18 cellular contexts compared by ENCODE assay signal in genomic region chr5:84724683-84725082, GRCh38.
A peak's percentile ranks its signal among the peaks of the same experiment; 100 is the strongest.
DNase-seq lines count a peak whose midpoint lies in the region; ATAC-seq and TF ChIP-seq lines count a peak whose summit lies in the region.
"Had no signal": no experiment of that assay in that cellular context is flagged by ENCODE, and none has a peak within 500 bp of the region (broad histone marks: within the 10 kb centered on the region; RNA-seq: fewer than 3 reads in every experiment).

No MANE protein-coding gene starts in this region.

- ATAC-seq in RWPE2 (ENCODE audit: low read depth) (peak; percentile 90), esophagus mucosa (peak; percentile 70), left lung (no peak), HG03135 (IDR thresholded peaks at IDR 0.05; ENCODE audit: unreplicated experiment) (no peak)

- no TSS peak for BruUV-seq in OCI-LY7 (replicated peaks; lab: Mats Ljungman, UMichigan)

- H3K36me3 ChIP-seq in RWPE2 (ENCODE audit: low read depth) (no peaks in the 10 kb centered on the region), osteoblast (ENCODE audit: insufficient read depth, low read length) (no peaks in the 10 kb centered on the region), OCI-LY7 (ENCODE audit: insufficient read depth, low read length) (no peaks in the 10 kb centered on the region), left lung (no peaks in the 10 kb centered on the region)
- H3K36me3 ChIP-seq: colonic mucosa, esophagus muscularis mucosa, neutrophil, spleen had no signal

- POLR2A ChIA-PET in OCI-LY7 (lab: Charles Lee) = interaction anchor here (0.6 to 1.4 kb wide), 3 partner anchors 12 to 119 kb away, joined by 4 to 5 read pairs (median 4); no protein-coding TSS in a partner anchor

- H3K27me3 ChIP-seq in RWPE2 (ENCODE audit: insufficient read depth, poor library complexity, severe bottlenecking) (no peaks in the 10 kb centered on the region), osteoblast (ENCODE audit: insufficient read depth, low read length) (no peaks in the 10 kb centered on the region), left lung (no peaks in the 10 kb centered on the region)
- H3K27me3 ChIP-seq: colonic mucosa, esophagus muscularis mucosa, neutrophil, spleen had no signal

- H3K9me3 ChIP-seq in RWPE2 (ENCODE audit: severe bottlenecking) = no peaks in the 10 kb centered on the region
- H3K9me3 ChIP-seq in osteoblast (ENCODE audit: low read depth, low read length) = peaks cover 2% of the 10 kb centered on the region
- H3K9me3 ChIP-seq in OCI-LY7 (ENCODE audit: low read length) = no peaks in the 10 kb centered on the region
- H3K9me3 ChIP-seq in left lung = no peaks in the 10 kb centered on the region
- H3K9me3 ChIP-seq: colonic mucosa, esophagus muscularis mucosa, neutrophil had no signal

- no peak overlapping the region for H3K4me3 ChIP-seq in RWPE2 (ENCODE audit: severe bottlenecking)
- H3K4me3 ChIP-seq in osteoblast (ENCODE audit: insufficient read depth, low read length) = no peak overlapping the region
- H3K4me3 ChIP-seq in OCI-LY7 (ENCODE audit: low read depth, low read length, poor library complexity, severe bottlenecking) = no peak overlapping the region
- H3K4me3 ChIP-seq in left lung = no peak overlapping the region
- H3K4me3 ChIP-seq: colonic mucosa, esophagus muscularis mucosa, spleen had no signal

- intact Hi-C loops in OCI-LY7 (cut with micrococcal nuclease; ENCODE audit: unreplicated experiment) = no loop called here
- intact Hi-C loops in left lung (cut with DNase I) = no loop called here

- TF ChIP-seq CTCF in RWPE2 (IDR thresholded peaks at IDR 0.05; ENCODE audit: poor library complexity, severe bottlenecking) = no peak
- TF ChIP-seq CTCF in osteoblast (IDR thresholded peaks at IDR 0.05; ENCODE audit: extremely low read depth, low read depth, low read length) = no peak
- no peak for TF ChIP-seq CTCF in OCI-LY7 (conservative IDR thresholded peaks at IDR 0.05; ENCODE audit: low read length)
- TF ChIP-seq CTCF in left lung (IDR thresholded peaks at IDR 0.05) = no peak

- H3K9me2 ChIP-seq in OCI-LY7 (ENCODE audit: insufficient read depth, low read length) = no peaks in the 10 kb centered on the region

- H4K20me1 ChIP-seq in osteoblast (ENCODE audit: insufficient read depth, low read length) (no peaks in the 10 kb centered on the region), OCI-LY7 (ENCODE audit: insufficient read depth, low read length) (no peaks in the 10 kb centered on the region)

- no peaks in the 10 kb centered on the region for H3K79me2 ChIP-seq in osteoblast (ENCODE audit: insufficient read depth, low read length)
- no peaks in the 10 kb centered on the region for H3K79me2 ChIP-seq in OCI-LY7 (ENCODE audit: insufficient read depth, low read depth, low read length)

- H3K4me2 ChIP-seq in osteoblast (ENCODE audit: insufficient read depth, low read length) (no peak overlapping the region), OCI-LY7 (ENCODE audit: low read length) (no peak overlapping the region)

- DNase-seq in Daoy (ENCODE audit: low read depth) (peak; percentile 66), RWPE2 (ENCODE audit: low spot score) (no peak), osteoblast (ENCODE audit: insufficient read length, low spot score, missing footprints) (peak; percentile 31), OCI-LY7 (ENCODE audit: low spot score) (no peak), left lung (no peak), UCSD-AML1 (lab: John Stamatoyannopoulos, UW; ENCODE audit: unreplicated experiment) (no peak)
- DNase-seq: activated CD4-positive, alpha-beta T cell treated with anti-CD3 and anti-CD28 coated beads for 1 hour; activated naive CD8-positive, alpha-beta T cell treated with anti-CD3 and anti-CD28 coated beads, Interleukin-2, amount 10 ng/mL, durations not matched to agents 7 days and 5 days; activated T-cell treated with anti-CD3 and anti-CD28 coated beads, Interleukin-2, amount 50 U/mL, for 1 hour; colonic mucosa; Karpas-422; NCI-H146; NCI-H526; spleen had no signal

- H3K27ac ChIP-seq in RWPE2 (ENCODE audit: poor library complexity, severe bottlenecking) (no peak overlapping the region), osteoblast (ENCODE audit: low read depth, low read length) (peak overlapping the region; percentile 4), OCI-LY7 (ENCODE audit: low read depth, low read length, poor library complexity, severe bottlenecking) (no peak overlapping the region), left lung (no peak overlapping the region)
- H3K27ac ChIP-seq: colonic mucosa, esophagus muscularis mucosa, neutrophil, spleen had no signal

- peaks cover 14% of the 10 kb centered on the region for H3K4me1 ChIP-seq in RWPE2 (ENCODE audit: insufficient read depth, poor library complexity, severe bottlenecking)
- peaks cover 3% of the 10 kb centered on the region for H3K4me1 ChIP-seq in osteoblast (ENCODE audit: insufficient read depth, low read length)
- no peaks in the 10 kb centered on the region for H3K4me1 ChIP-seq in OCI-LY7 (ENCODE audit: insufficient read depth, low read length, poor library complexity, severe bottlenecking)
- no peaks in the 10 kb centered on the region for H3K4me1 ChIP-seq in left lung
- H3K4me1 ChIP-seq: colonic mucosa, esophagus muscularis mucosa, spleen had no signal

- CTCF ChIA-PET in OCI-LY7 (lab: Charles Lee; ENCODE audit: unreplicated experiment) = no interaction called here

- H2AFZ ChIP-seq in osteoblast (ENCODE audit: low read length) (no peak overlapping the region), OCI-LY7 (ENCODE audit: low read length) (no peak overlapping the region)

Comparison
In these comparisons a context has a peak if more than half of its experiments do, and no peak if none do; other contexts are left out.
1. DNase-seq: peak in Daoy (single experiment) and osteoblast (single experiment); none in RWPE2 (single experiment), OCI-LY7 (single experiment), left lung (0 of 2) and UCSD-AML1 (single experiment).
2. ATAC-seq: peak in RWPE2 (single experiment) and esophagus mucosa (single experiment); none in left lung (single experiment) and HG03135 (single experiment).